In genomic region chr13:43019811-43020210, GRCh38 we compare ENCODE assay signal across 1 cellular context.
TF ChIP-seq lines count a peak whose summit lies in the region.

No MANE protein-coding gene starts in this region.

TF ChIP-seq in IMR-90, 13 proteins besides CTCF, POLR2A, EP300 and RAD21 (continued from another document):
- TF ChIP-seq CEBPB (IDR thresholded peaks at IDR 0.05; ENCODE audit: low read depth, low read length) = no peak
- no peak for TF ChIP-seq MXI1 (IDR thresholded peaks at IDR 0.05; ENCODE audit: borderline replicate concordance, low read depth, low read length)
- TF ChIP-seq RCOR1 (IDR thresholded peaks at IDR 0.05; ENCODE audit: insufficient replicate concordance, low read length) = no peak
- TF ChIP-seq CHD1 (IDR thresholded peaks at IDR 0.05; ENCODE audit: low read depth, low read length) = no peak
- no peak for TF ChIP-seq FOS (IDR thresholded peaks at IDR 0.05; ENCODE audit: low read depth, low read length)
- TF ChIP-seq MAFK (IDR thresholded peaks at IDR 0.05; ENCODE audit: low read depth, low read length) = no peak
- TF ChIP-seq ELK1 (IDR thresholded peaks at IDR 0.05; ENCODE audit: borderline replicate concordance, low read depth, low read length) = no peak
- no peak for TF ChIP-seq BHLHE40 (IDR thresholded peaks at IDR 0.05; ENCODE audit: low read depth, low read length)
